ENCODE assay signal across 17 cellular contexts in genomic region chr22:19517171-19517500, GRCh38. TPM values are rescaled to one million over a fixed set of nuclear protein-coding genes. Genes with fewer than 3 reads are reported as not detected.
DNase-seq lines count a peak whose midpoint lies in the region; ATAC-seq, FAIRE-seq and TF ChIP-seq lines count a peak whose summit lies in the region.
"Had no signal": no experiment of that assay in that cellular context is flagged by ENCODE, and none has a peak within 500 bp of the region (broad histone marks: within the 10 kb centered on the region; RNA-seq: fewer than 3 reads in every experiment).

No MANE protein-coding gene starts in this region.

- H3K36me3 ChIP-seq in bronchial epithelial cell (ENCODE audit: control insufficient read depth, insufficient read depth, low read length) (no peaks in the 10 kb centered on the region), neural progenitor cell (no peaks in the 10 kb centered on the region)

- TF ChIP-seq CTCF in bronchial epithelial cell (IDR thresholded peaks at IDR 0.05; ENCODE audit: insufficient read depth, low read length, severe bottlenecking) (no peak), neural progenitor cell (IDR thresholded peaks at IDR 0.05) (no peak)

- H3K27me3 ChIP-seq in bronchial epithelial cell (ENCODE audit: control insufficient read depth, insufficient read depth, low read length) (no peaks in the 10 kb centered on the region), neural progenitor cell (peaks cover 8% of the 10 kb centered on the region)

- H3K9me3 Mint-ChIP-seq in neural progenitor cell (no peaks in the 10 kb centered on the region), immature natural killer cell (no peaks in the 10 kb centered on the region)
- H3K9me3 Mint-ChIP-seq: CD8-positive, alpha-beta memory T cell had no signal

- no peak for ATAC-seq in Right ventricle myocardium superior (ENCODE audit: poor library complexity)
- no peak for ATAC-seq in Right ventricle myocardium inferior
- ATAC-seq: HCT116 had no signal

- H3K4me2 ChIP-seq in neural progenitor cell, result no peak overlapping the region
- H3K4me2 ChIP-seq: BLaER1 had no signal

- FAIRE-seq in bronchial epithelial cell (lab: Jason Lieb, UNC), result peak; percentile 7
- FAIRE-seq: H54 had no signal

- H4K20me1 ChIP-seq in neural progenitor cell (ENCODE audit: low read depth), result peaks cover 10% of the 10 kb centered on the region

- H3K4me3 Mint-ChIP-seq in neural progenitor cell (no peak overlapping the region), immature natural killer cell (no peak overlapping the region)
- H3K4me3 Mint-ChIP-seq: CD8-positive, alpha-beta memory T cell had no signal

- no peaks in the 10 kb centered on the region for H3K79me2 ChIP-seq in neural progenitor cell (ENCODE audit: low read depth)

- DNase-seq in Right ventricle myocardium superior (peak; percentile 34), Right ventricle myocardium inferior (ENCODE audit: missing footprints) (no peak), bronchial epithelial cell (ENCODE audit: low read depth) (no peak), neural progenitor cell (ENCODE audit: low spot score) (no peak), immature natural killer cell (no peak), NCI-H774 (lab: John Stamatoyannopoulos, UW) (no peak), NOMO-1 (lab: John Stamatoyannopoulos, UW; ENCODE audit: unreplicated experiment in 2 of 2) (no peak)
- DNase-seq: 8988T; AML-193; Caco-2; CD8-positive, alpha-beta memory T cell; DMS53; GF-D8; GM23248 had no signal

- no peaks in the 10 kb centered on the region for H3F3A ChIP-seq in neural progenitor cell (ENCODE audit: low read depth)

- H3K27ac Mint-ChIP-seq in neural progenitor cell, result peak overlapping the region; percentile 50
- H3K27ac Mint-ChIP-seq in immature natural killer cell, result no peak overlapping the region

- H3K4me1 Mint-ChIP-seq in neural progenitor cell, result peaks cover 9% of the 10 kb centered on the region
- H3K4me1 Mint-ChIP-seq in immature natural killer cell, result no peaks in the 10 kb centered on the region
- H3K4me1 Mint-ChIP-seq: CD8-positive, alpha-beta memory T cell had no signal

- H3K4me3 ChIP-seq in bronchial epithelial cell (ENCODE audit: low read depth, low read length) (no peak overlapping the region), neural progenitor cell (no peak overlapping the region)
- H3K4me3 ChIP-seq: BLaER1, GM23248 had no signal

- H3K36me3 Mint-ChIP-seq in neural progenitor cell, result peaks cover 21% of the 10 kb centered on the region
- H3K36me3 Mint-ChIP-seq in immature natural killer cell, result peaks cover 0 to 4% (median 3%) of the 10 kb centered on the region in 3 donors
- H3K36me3 Mint-ChIP-seq: CD8-positive, alpha-beta memory T cell had no signal

- H3K9me3 ChIP-seq in neural progenitor cell (ENCODE audit: low read depth), result no peaks in the 10 kb centered on the region
- H3K9me3 ChIP-seq: BLaER1, Caco-2 had no signal

- intact Hi-C loops in Right ventricle myocardium superior (cut with DNase I), result no loop called here
- intact Hi-C loops in Right ventricle myocardium inferior (cut with DNase I), result no loop called here

- no peak overlapping the region for H3K9ac ChIP-seq in neural progenitor cell
- H3K9ac ChIP-seq: BLaER1, GM23248 had no signal

- no peaks in the 10 kb centered on the region for H3K4me1 ChIP-seq in neural progenitor cell
- H3K4me1 ChIP-seq: BLaER1, Caco-2 had no signal

- H3K27me3 Mint-ChIP-seq in neural progenitor cell (ENCODE audit: insufficient read depth, low read depth) (peaks cover 4% of the 10 kb centered on the region), immature natural killer cell (ENCODE audit: low read depth in 3 of 3) (no peaks in the 10 kb centered on the region)
- H3K27me3 Mint-ChIP-seq: CD8-positive, alpha-beta memory T cell had no signal

- no peak overlapping the region for H2AFZ ChIP-seq in neural progenitor cell (replicated peaks)
- H2AFZ ChIP-seq: GM23248 had no signal

- H3K27ac ChIP-seq in neural progenitor cell, result no peak overlapping the region
- H3K27ac ChIP-seq: BLaER1, GM23248 had no signal

RNA-seq across cellular contexts. Expression of gene CLDN5, which starts 7.1 kb away (rescaled TPM):
- total RNA-seq in Right ventricle myocardium superior (23.9 TPM), Right ventricle myocardium inferior (29.9 TPM), bronchial epithelial cell (0.38 and 2.4 TPM in 2 replicates), neural progenitor cell (ENCODE audit: low replicate concordance) (0.69 and 4.1 TPM in 2 replicates)
- 1 to 10 TPM in 1 of 3 donors, under 1 TPM in 1, not detected in 1; 0.46 to 3.6 TPM for polyA plus RNA-seq in immature natural killer cell
- total RNA-seq: Caco-2; CD8-positive, alpha-beta memory T cell; GM23248 had no signal
- polyA plus RNA-seq: CD8-positive, alpha-beta memory T cell; GM23248 had no signal

RNA-seq across cellular contexts. Expression of gene CDC45, which starts 37.4 kb away (rescaled TPM):
- total RNA-seq in Right ventricle myocardium superior, result 0.62 TPM
- 0.76 TPM for total RNA-seq in Right ventricle myocardium inferior
- 0.26 and 1.2 TPM in 2 replicates for total RNA-seq in bronchial epithelial cell
- total RNA-seq in neural progenitor cell (ENCODE audit: low replicate concordance), result 40.9 and 50.7 TPM in 2 replicates
- 1 to 10 TPM in 2 of 3 donors, not detected in 1; 3.1 to 3.5 TPM for polyA plus RNA-seq in immature natural killer cell

RNA-seq across cellular contexts. Expression of gene UFD1, which starts 38.1 kb away (rescaled TPM):
- total RNA-seq in Right ventricle myocardium superior (43.5 TPM), Right ventricle myocardium inferior (45.8 TPM), bronchial epithelial cell (66.9 and 77.8 TPM in 2 replicates), neural progenitor cell (ENCODE audit: low replicate concordance) (37.5 and 37.7 TPM in 2 replicates)
- polyA plus RNA-seq in immature natural killer cell, result 100 to 1,000 TPM; 106 to 176 (median 142) TPM

Comparison
In these comparisons a context has a peak if more than half of its experiments do, and no peak if none do; other contexts are left out.
1. RNA of gene CDC45, which starts 37.4 kb away (total RNA-seq): 40.9 to 50.7 TPM in neural progenitor cell; 0.76 TPM in Right ventricle myocardium inferior (single experiment), 0.62 TPM in Right ventricle myocardium superior (single experiment) and 0.26 to 1.2 TPM in bronchial epithelial cell; every median in the first group is over 10 times any median in the second.